Comparison of ENCODE assay signal across 9 cellular contexts in genomic region chr2:150548527-150548926, GRCh38.
DNase-seq lines count a peak whose midpoint lies in the region; ATAC-seq and TF ChIP-seq lines count a peak whose summit lies in the region.
"Had no signal": no experiment of that assay in that cellular context is flagged by ENCODE, and none has a peak within 500 bp of the region (broad histone marks: within the 10 kb centered on the region; RNA-seq: fewer than 3 reads in every experiment).

No MANE protein-coding gene starts in this region.

- intact Hi-C loops in uterus (cut with DNase I; ENCODE audit: low total_unique reads), result no loop called here

- no peaks in the 10 kb centered on the region for H3K4me1 ChIP-seq in uterus

- H3K9me3 ChIP-seq in uterus, result no peaks in the 10 kb centered on the region

- CTCF ChIA-PET in WTC11 (lab: Charles Lee), result interaction anchor here (0.6 to 1.4 kb wide), 35 partner anchors 8 to 950 kb away, joined by 3 to 8 read pairs (median 3); no protein-coding TSS in a partner anchor

- no peak for TF ChIP-seq POLR2A in uterus (IDR thresholded peaks at IDR 0.05)

- H3K27ac Mint-ChIP-seq in WTC11 (no peak overlapping the region), nephron (no peak overlapping the region)

- H3K9me3 Mint-ChIP-seq in WTC11 (no peaks in the 10 kb centered on the region), nephron (no peaks in the 10 kb centered on the region)

- POLR2A ChIA-PET in WTC11 (lab: Charles Lee), result no interaction called here

- no peak overlapping the region for H3K27ac ChIP-seq in HL-60 (replicated peaks)
- no peak overlapping the region for H3K27ac ChIP-seq in uterus

- no peaks in the 10 kb centered on the region for H3K27me3 ChIP-seq in HL-60 (ENCODE audit: insufficient read depth, poor library complexity, severe bottlenecking)
- no peaks in the 10 kb centered on the region for H3K27me3 ChIP-seq in uterus

- H3K36me3 Mint-ChIP-seq in WTC11, result no peaks in the 10 kb centered on the region
- no peaks in the 10 kb centered on the region for H3K36me3 Mint-ChIP-seq in nephron (ENCODE audit: low read depth)

- TF ChIP-seq CTCF in HL-60 (IDR thresholded peaks at IDR 0.05; ENCODE audit: insufficient read depth, low read length) (peak; percentile 39), WTC11 (IDR thresholded peaks at IDR 0.05) (0 out of 2 replicates have a peak, but pooled peaks have one; percentile 15), nephron (IDR thresholded peaks at IDR 0.05; ENCODE audit: unreplicated experiment in 3 of 3) (peak; percentile 17 to 35 (median 19)), uterus (IDR thresholded peaks at IDR 0.05) (no peak)

- peak; percentile 44 for DNase-seq in DMS 273 (lab: John Stamatoyannopoulos, UW; ENCODE audit: unreplicated experiment)
- no peak for DNase-seq in DMS 273 treated with DMSO at 0.1 percent for 48 hours (lab: John Stamatoyannopoulos, UW)
- DNase-seq in HL-60 (ENCODE audit: low read depth in 1 of 2, low spot score in 1 of 2), result no peak
- DNase-seq in WTC11 (ENCODE audit: low spot score), result peak; percentile 24
- DNase-seq in T-helper 1 cell, result no peak
- DNase-seq in uterus, result no peak
- DNase-seq: midbrain had no signal

- H3K4me3 Mint-ChIP-seq in WTC11 (no peak overlapping the region), nephron (no peak overlapping the region)

- 0 out of 2 replicates have a peak, but pooled peaks cover 2% of the 10 kb centered on the region for H3K4me1 Mint-ChIP-seq in WTC11
- H3K4me1 Mint-ChIP-seq in nephron, result no peaks in the 10 kb centered on the region

- H3K4me3 ChIP-seq in HL-60 (replicated peaks; ENCODE audit: insufficient read depth, low read length), result no peak overlapping the region
- no peak overlapping the region for H3K4me3 ChIP-seq in uterus

- no peaks in the 10 kb centered on the region for H3K36me3 ChIP-seq in uterus

- ATAC-seq in WTC11, result peak; percentile 95
- ATAC-seq in HG03095 (IDR thresholded peaks at IDR 0.05; ENCODE audit: unreplicated experiment), result no peak

- H3K27me3 Mint-ChIP-seq in WTC11 (ENCODE audit: low read depth), result no peaks in the 10 kb centered on the region
- H3K27me3 Mint-ChIP-seq in nephron (ENCODE audit: low read depth), result no peaks in the 10 kb centered on the region

TF ChIP-seq in WTC11, 78 proteins besides CTCF, POLR2A, EP300 and RAD21 (continues in another document):
- TF ChIP-seq ATF3 (CRISPR knock-in tag; conservative IDR thresholded peaks at IDR 0.05) (no peak), EMX1 (CRISPR knock-in tag; IDR thresholded peaks at IDR 0.05) (no peak), RORB (CRISPR knock-in tag; IDR thresholded peaks at IDR 0.05) (no peak), USF1 (CRISPR knock-in tag; IDR thresholded peaks at IDR 0.05) (no peak), ETV6 (CRISPR knock-in tag; IDR thresholded peaks at IDR 0.05) (no peak), E2F5 (CRISPR knock-in tag; IDR thresholded peaks at IDR 0.05) (no peak), ZNF232 (CRISPR knock-in tag; IDR thresholded peaks at IDR 0.05) (no peak), TEAD1 (CRISPR knock-in tag; IDR thresholded peaks at IDR 0.05) (no peak), AFF4 (CRISPR knock-in tag; IDR thresholded peaks at IDR 0.05; ENCODE audit: borderline replicate concordance) (no peak), GABPB1 (CRISPR knock-in tag; IDR thresholded peaks at IDR 0.05) (no peak), TP53 (CRISPR knock-in tag; IDR thresholded peaks at IDR 0.05) (no peak), PRRX2 (CRISPR knock-in tag; IDR thresholded peaks at IDR 0.05) (no peak), ATF6 (CRISPR knock-in tag; IDR thresholded peaks at IDR 0.05) (no peak), NR3C1 (CRISPR knock-in tag; conservative IDR thresholded peaks at IDR 0.05; ENCODE audit: low read depth) (no peak), AR (CRISPR knock-in tag; IDR thresholded peaks at IDR 0.05) (no peak), CDX4 (CRISPR knock-in tag; IDR thresholded peaks at IDR 0.05; ENCODE audit: borderline replicate concordance) (no peak)

Comparison
In these comparisons a context has a peak if more than half of its experiments do, and no peak if none do; other contexts are left out.
1. DNase-seq: peak in DMS 273 (single experiment) and WTC11 (single experiment); none in DMS 273 treated with DMSO at 0.1 percent for 48 hours (single experiment), HL-60 (0 of 2), T-helper 1 cell (0 of 5) and uterus (0 of 2).
2. CTCF ChIP-seq: peak in HL-60 (single experiment), WTC11 (single experiment) and nephron (3 of 3); none in uterus (0 of 4).